ENCODE assay signal across 17 cellular contexts in the genomic region with DNA sequence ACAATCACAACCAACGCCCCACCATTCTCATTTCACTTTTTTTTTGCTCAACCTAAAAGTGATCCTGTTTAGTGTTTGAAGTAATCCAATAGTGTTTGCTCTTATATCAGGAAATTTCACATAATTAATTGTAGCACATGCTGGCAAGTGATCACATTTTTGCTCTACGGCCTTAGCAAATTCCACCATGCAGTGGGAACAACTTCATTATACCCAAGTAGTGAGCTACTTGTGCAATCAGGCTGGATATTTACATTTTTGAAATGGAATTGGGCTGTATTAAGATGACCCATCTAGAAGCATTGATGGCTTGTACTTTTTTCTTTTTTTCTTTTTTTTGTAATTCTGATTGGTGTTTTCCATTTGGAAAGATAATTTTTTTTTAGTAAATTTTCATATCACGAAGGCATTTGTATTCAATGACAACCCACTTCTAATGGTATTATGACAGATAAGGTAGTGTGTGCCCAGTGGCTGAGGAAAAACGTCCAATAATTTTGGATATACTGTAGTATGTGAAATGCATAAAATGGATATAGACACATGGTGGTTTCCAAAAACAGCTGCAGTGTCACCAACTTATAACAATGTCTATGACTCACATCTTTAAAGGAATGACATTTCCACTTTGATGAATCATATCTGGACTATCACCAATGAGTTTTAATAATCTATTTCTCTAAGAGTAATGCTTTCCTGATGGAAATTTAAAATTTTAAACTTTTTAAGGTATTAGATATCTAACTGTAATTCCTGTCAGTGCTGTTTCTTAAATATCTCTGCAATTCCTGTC.
DNase-seq lines count a peak whose midpoint lies in the region; ATAC-seq, FAIRE-seq and TF ChIP-seq lines count a peak whose summit lies in the region.
"Had no signal": no experiment of that assay in that cellular context is flagged by ENCODE, and none has a peak within 500 bp of the region (broad histone marks: within the 10 kb centered on the region; RNA-seq: fewer than 3 reads in every experiment).

No MANE protein-coding gene starts in this region.

- H3K4me1 ChIP-seq in PC-3 (ENCODE audit: insufficient read depth, low read length) (peaks cover 32% of the 10 kb centered on the region), HAP-1 (no peaks in the 10 kb centered on the region), BE2C (peaks cover 14% of the 10 kb centered on the region)

- in situ Hi-C loops in HAP-1 (cut with MboI; ENCODE audit: low sequenced_read_pairs): no loop called here

- intact Hi-C loops in PC-3 (cut with micrococcal nuclease): no loop called here

- no peaks in the 10 kb centered on the region for H3K9me2 ChIP-seq in PC-3 (replicated peaks; ENCODE audit: low read length)

- no peaks in the 10 kb centered on the region for H3F3A ChIP-seq in PC-3 (ENCODE audit: low read length, unreplicated experiment)

- POLR2A ChIA-PET in PC-3 (lab: Charles Lee; ENCODE audit: unreplicated experiment): no interaction called here

- no peak overlapping the region for H2AFZ ChIP-seq in PC-3 (ENCODE audit: low read length)

- no TSS peak for BruUV-seq in PC-3 (replicated peaks; lab: Mats Ljungman, UMichigan)

- H3K27me3 ChIP-seq in PC-3 (ENCODE audit: low read length): no peaks in the 10 kb centered on the region
- no peaks in the 10 kb centered on the region for H3K27me3 ChIP-seq in HAP-1 (ENCODE audit: low read depth)
- H3K27me3 ChIP-seq in BE2C: no peaks in the 10 kb centered on the region

- H3K4me3 ChIP-seq in AG09309 (ENCODE audit: control insufficient read depth, low read depth, low read length) (no peak overlapping the region), PC-3 (ENCODE audit: low read length) (no peak overlapping the region), HAP-1 (no peak overlapping the region), BE2C (ENCODE audit: low read depth, low read length) (no peak overlapping the region)

- peak; percentile 45 for FAIRE-seq in endometrium (lab: Jason Lieb, UNC)
- FAIRE-seq: GM18507 had no signal

- 0 out of 2 replicates have a peak, but pooled peaks cover 4% of the 10 kb centered on the region for H3K9me3 ChIP-seq in PC-3 (ENCODE audit: low read length)
- H3K9me3 ChIP-seq in HAP-1: no peaks in the 10 kb centered on the region
- no peaks in the 10 kb centered on the region; the same call in 1 of the 2 replicates for H3K9me3 ChIP-seq in BE2C

- H3K27ac ChIP-seq in PC-3 (ENCODE audit: low read length): peak overlapping the region; percentile 19

- DNase-seq in AG09309 (ENCODE audit: low read depth): peak; percentile 46
- peak; percentile 76 for DNase-seq in PC-3
- peak; percentile 59 for DNase-seq in myocyte (ENCODE audit: low read depth)
- DNase-seq in HAP-1 (ENCODE audit: low spot score in 2 of 2): no peak
- no peak for DNase-seq in BE2C
- no peak for DNase-seq in NCI-H187 treated with DMSO at 0.1 percent for 48 hours (lab: John Stamatoyannopoulos, UW)
- DNase-seq in H4 (ENCODE audit: low spot score): no peak
- DNase-seq: activated CD4-positive, alpha-beta memory T cell treated with anti-CD3 and anti-CD28 coated beads, Interleukin-2, amount 10 ng/mL, durations not matched to agents 7 days and 5 days; amniotic stem cell; erythroblast; naive B cell; NCI-H1930; NCI-H510A treated with DMSO at 0.1 percent for 48 hours; stimulated activated CD4-positive, alpha-beta T cell treated with anti-CD3 and anti-CD28 coated beads, Interleukin-15, amount 100 ng/mL, for 24 hours had no signal

- H3K36me3 ChIP-seq in PC-3 (ENCODE audit: low read depth, low read length): no peaks in the 10 kb centered on the region
- no peaks in the 10 kb centered on the region for H3K36me3 ChIP-seq in HAP-1 (replicated peaks)
- no peaks in the 10 kb centered on the region for H3K36me3 ChIP-seq in BE2C

- H4K20me1 ChIP-seq in PC-3 (ENCODE audit: low read length): no peaks in the 10 kb centered on the region

- CTCF ChIA-PET in PC-3 (lab: Charles Lee): no interaction called here

- TF ChIP-seq CTCF in AG09309 (IDR thresholded peaks at IDR 0.05; ENCODE audit: control insufficient read depth, insufficient read depth, low read depth, low read length, missing control alignments) (no peak), PC-3 (conservative IDR thresholded peaks at IDR 0.05; ENCODE audit: low read depth, low read length) (no peak), BE2C (IDR thresholded peaks at IDR 0.05; ENCODE audit: low read depth, low read length) (no peak)

- no peaks in the 10 kb centered on the region for H3K79me2 ChIP-seq in PC-3 (ENCODE audit: low read length)

- peak overlapping the region; percentile 21; the same call in 1 of the 2 replicates for H3K4me2 ChIP-seq in PC-3 (ENCODE audit: low read length)

- ATAC-seq in PC-3: peak; percentile 81
- ATAC-seq: left lobe of liver had no signal

- no peak overlapping the region for H3K9ac ChIP-seq in PC-3 (ENCODE audit: low read length)

Comparison
In these comparisons a context has a peak if more than half of its experiments do, and no peak if none do; other contexts are left out.
1. DNase-seq: peak in AG09309 (single experiment), PC-3 (single experiment) and myocyte (single experiment); none in HAP-1 (0 of 2), BE2C (single experiment), NCI-H187 treated with DMSO at 0.1 percent for 48 hours (single experiment) and H4 (single experiment).